ENCODE assay signal across 16 cellular contexts in genomic region chr2:26521913-26522180, GRCh38.
"Had no signal": no experiment of that assay in that cellular context is flagged by ENCODE, and none has a peak within 500 bp of the region (broad histone marks: within the 10 kb centered on the region; RNA-seq: fewer than 3 reads in every experiment).

No MANE protein-coding gene starts in this region.

- DNase-seq: activated CD4-positive, alpha-beta T cell treated with anti-CD3 and anti-CD28 coated beads, Interleukin-2, amount 10 ng/mL, durations not matched to agents 7 days and 5 days; amygdala; hypothalamus; left cardiac atrium; naive B cell; right cardiac atrium; stimulated activated CD4-positive, alpha-beta T cell treated with anti-CD3 and anti-CD28 coated beads, Interleukin-12 subunit alpha, Interleukin-12 subunit beta, amount 100 ng/mL, for 4 hours; stimulated activated CD4-positive, alpha-beta T cell treated with anti-CD3 and anti-CD28 coated beads, Interleukin-2, amount 100 ng/mL, for 48 hours; stimulated activated naive CD4-positive, alpha-beta T cell treated with Interleukin-2 at 50 U/mL for 16 hours had no signal

- H3K9me3 Mint-ChIP-seq: activated CD4-positive, alpha-beta T cell treated with anti-CD3 and anti-CD28 coated beads, Interleukin-2, amount 10 ng/mL, durations not matched to agents 7 days and 5 days; naive B cell; type B pancreatic cell; WTC11 had no signal

- H3K27me3 Mint-ChIP-seq: activated naive CD8-positive, alpha-beta T cell had no signal

- H3K4me3 ChIP-seq: lung had no signal

- H3K27ac Mint-ChIP-seq: activated CD4-positive, alpha-beta T cell treated with anti-CD3 and anti-CD28 coated beads, Interleukin-2, amount 10 ng/mL, durations not matched to agents 7 days and 5 days; activated naive CD8-positive, alpha-beta T cell; progenitor cell of endocrine pancreas; type B pancreatic cell; WTC11 had no signal

- H3K4me3 Mint-ChIP-seq: activated CD4-positive, alpha-beta T cell treated with anti-CD3 and anti-CD28 coated beads, Interleukin-2, amount 10 ng/mL, durations not matched to agents 7 days and 5 days; activated naive CD8-positive, alpha-beta T cell; naive B cell; type B pancreatic cell; WTC11 had no signal

- H3K36me3 ChIP-seq: brain microvascular endothelial cell, neutrophil had no signal

- H3K9me3 ChIP-seq: neutrophil had no signal

- H3K4me1 Mint-ChIP-seq: naive B cell, WTC11 had no signal

- H3K36me3 Mint-ChIP-seq: activated naive CD8-positive, alpha-beta T cell; naive B cell; type B pancreatic cell; WTC11 had no signal

- H3K27ac ChIP-seq: brain microvascular endothelial cell, neutrophil had no signal
